11 cellular contexts compared by ENCODE assay signal in the genomic region with DNA sequence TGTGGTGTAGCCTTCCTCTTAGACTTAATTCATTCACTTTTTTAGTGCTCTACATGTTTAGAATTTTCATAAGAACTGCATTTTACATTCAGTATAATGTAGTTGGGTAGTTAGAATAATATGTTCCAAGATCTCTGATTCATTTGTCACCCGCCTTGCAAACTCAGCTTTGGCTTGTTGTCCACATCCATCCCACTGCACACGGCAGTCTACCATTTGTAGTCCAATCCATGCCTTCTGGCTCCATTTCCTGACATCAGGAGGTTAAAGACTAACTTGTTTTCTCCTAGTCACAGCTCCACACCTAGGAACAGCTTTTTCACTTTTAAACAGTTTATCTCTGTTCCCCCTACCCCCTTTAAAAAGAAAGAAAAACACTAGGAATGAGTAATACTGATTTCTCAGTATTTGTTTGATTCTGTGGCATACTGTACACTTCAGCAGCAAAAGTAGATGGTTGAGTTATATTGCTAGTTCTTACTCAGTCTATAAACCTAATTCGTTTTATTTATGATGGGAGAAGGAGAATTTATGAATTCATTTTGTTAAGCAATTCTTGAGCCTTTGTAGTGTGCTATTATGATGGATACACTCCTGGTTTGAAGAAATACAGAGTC.
DNase-seq lines count a peak whose midpoint lies in the region; ATAC-seq, FAIRE-seq and TF ChIP-seq lines count a peak whose summit lies in the region.
"Had no signal": no experiment of that assay in that cellular context is flagged by ENCODE, and none has a peak within 500 bp of the region (broad histone marks: within the 10 kb centered on the region; RNA-seq: fewer than 3 reads in every experiment).

No MANE protein-coding gene starts in this region.

- peak overlapping the region; percentile 85 for H3K27ac Mint-ChIP-seq in activated naive CD4-positive, alpha-beta T cell treated with anti-CD3 and anti-CD28 coated beads, Interleukin-2, amount 50 U/mL, for 24 hours

- H3K4me3 ChIP-seq in GM12878, result no peak overlapping the region
- no peak overlapping the region for H3K4me3 ChIP-seq in vagina
- no peak overlapping the region for H3K4me3 ChIP-seq in pancreas
- H3K4me3 ChIP-seq: colonic mucosa, hepatocyte had no signal

- H3K4me1 Mint-ChIP-seq in activated naive CD4-positive, alpha-beta T cell treated with anti-CD3 and anti-CD28 coated beads, Interleukin-2, amount 50 U/mL, for 24 hours, result peaks cover 75% of the 10 kb centered on the region

- H3K9me3 Mint-ChIP-seq in activated naive CD4-positive, alpha-beta T cell treated with anti-CD3 and anti-CD28 coated beads, Interleukin-2, amount 50 U/mL, for 24 hours, result no peaks in the 10 kb centered on the region

- no peaks in the 10 kb centered on the region for H4K20me1 ChIP-seq in GM12878 (ENCODE audit: control insufficient read depth, insufficient read depth)

- RAD21 ChIA-PET in GM12878 (lab: Charles Lee; ENCODE audit: unreplicated experiment), result interaction anchor here (1.0 kb wide), 1 partner anchor 11 kb away, joined by 3 read pairs; no protein-coding TSS in a partner anchor

- CTCF ChIA-PET in GM12878 (lab: Yijun Ruan, JAX), result interaction anchor here (1.1 kb wide), 1 partner anchor 15 kb away, joined by 3 read pairs; no protein-coding TSS in a partner anchor

- TF ChIP-seq POLR2A in GM12878 (IDR thresholded peaks at IDR 0.05; ENCODE audit: low read depth, low read length) (no peak), vagina (IDR thresholded peaks at IDR 0.05) (no peak)

- 0 out of 2 replicates have a peak overlapping the region, but pooled peaks have one; percentile 4 for H3K27ac ChIP-seq in GM12878 (ENCODE audit: control insufficient read depth, insufficient read depth)
- peak overlapping the region; percentile 1 for H3K27ac ChIP-seq in vagina
- no peak overlapping the region for H3K27ac ChIP-seq in pancreas
- H3K27ac ChIP-seq: colonic mucosa, hepatocyte had no signal

- peaks cover 17% of the 10 kb centered on the region for H3K4me1 ChIP-seq in GM12878 (ENCODE audit: control insufficient read depth, insufficient read depth, low read length)
- H3K4me1 ChIP-seq in vagina, result peaks cover 43% of the 10 kb centered on the region
- peaks cover 7 to 24% (median 22%) of the 10 kb centered on the region in 3 donors for H3K4me1 ChIP-seq in pancreas
- H3K4me1 ChIP-seq: colonic mucosa had no signal

- FAIRE-seq in GM12878 (lab: Jason Lieb, UNC) (no peak), pancreas (lab: Jason Lieb, UNC) (no peak)

- no peak for TF ChIP-seq EP300 in GM12878 (IDR thresholded peaks at IDR 0.05; ENCODE audit: borderline replicate concordance in 1 of 2, control insufficient read depth in 1 of 2, low read depth in 2 of 2, low read length in 2 of 2)

- SMC1A ChIA-PET in GM12878 (lab: Charles Lee; ENCODE audit: uncharacterized antibody, unreplicated experiment), result interaction anchor here (1.1 to 2.3 kb wide), 3 partner anchors 23 to 65 kb away, joined by 3 to 6 read pairs (median 4); no protein-coding TSS in a partner anchor

- H3K4me3 Mint-ChIP-seq in activated naive CD4-positive, alpha-beta T cell treated with anti-CD3 and anti-CD28 coated beads, Interleukin-2, amount 50 U/mL, for 24 hours, result no peak overlapping the region

- 53% methylated on average over 3 of the region's 3 CpGs for WGBS in GM12878 (ENCODE audit: insufficient coverage, insufficient replicate concordance, low lambda C conversion rate, missing lambda C conversion rate)
- WGBS in pancreas, 2 donors, result 92 to 98% methylated on average over 3 of the region's 3 CpGs

- POLR2A ChIA-PET in GM12878 (lab: Charles Lee), result interaction anchor here (1.1 kb wide), 1 partner anchor 102 kb away, joined by 3 read pairs; no protein-coding TSS in a partner anchor

- no TSS peak for BruUV-seq in GM12878 (replicated peaks; lab: Mats Ljungman, UMichigan)

- H2AFZ ChIP-seq in GM12878 (ENCODE audit: control insufficient read depth, low read depth, low read length), result no peak overlapping the region
- H2AFZ ChIP-seq: hepatocyte had no signal

- peaks cover 2% of the 10 kb centered on the region for H3K36me3 Mint-ChIP-seq in activated naive CD4-positive, alpha-beta T cell treated with anti-CD3 and anti-CD28 coated beads, Interleukin-2, amount 50 U/mL, for 24 hours

- H3K36me3 ChIP-seq in GM12878 (ENCODE audit: control insufficient read depth in 2 of 2, insufficient read depth in 2 of 2, low read length in 1 of 2) (peaks cover 0 to 8% of the 10 kb centered on the region in 2 experiments; a peak in 3 of 4 replicates), vagina (no peaks in the 10 kb centered on the region), pancreas (no peaks in the 10 kb centered on the region)
- H3K36me3 ChIP-seq: colonic mucosa had no signal

- 0 out of 2 replicates have a peak overlapping the region, but pooled peaks have one; percentile 11 for H3K4me2 ChIP-seq in GM12878 (ENCODE audit: control insufficient read depth, insufficient read depth)
- H3K4me2 ChIP-seq: hepatocyte had no signal

- peaks cover 81% of the 10 kb centered on the region for H3K79me2 ChIP-seq in GM12878 (ENCODE audit: control insufficient read depth, insufficient read depth, low read length)

- H3K27me3 ChIP-seq in GM12878 (replicated peaks in 1 of 2; ENCODE audit: control insufficient read depth in 2 of 2, insufficient read depth in 2 of 2, low read length in 1 of 2) (no peaks in the 10 kb centered on the region), vagina (no peaks in the 10 kb centered on the region), pancreas (no peaks in the 10 kb centered on the region)
- H3K27me3 ChIP-seq: colonic mucosa, hepatocyte had no signal

- no peak overlapping the region for H3K9ac ChIP-seq in GM12878 (ENCODE audit: control insufficient read depth, insufficient read depth, low read length)

- no peak for TF ChIP-seq RAD21 in GM12878 (IDR thresholded peaks at IDR 0.05; ENCODE audit: insufficient read depth, low read depth, low read length)

- no peaks in the 10 kb centered on the region; the same call in 2 of the 3 replicates for H3K9me3 ChIP-seq in GM12878 (replicated peaks; ENCODE audit: control insufficient read depth, insufficient read depth, low read length)
- no peaks in the 10 kb centered on the region for H3K9me3 ChIP-seq in vagina
- H3K9me3 ChIP-seq in pancreas, result no peaks in the 10 kb centered on the region
- H3K9me3 ChIP-seq: colonic mucosa had no signal

- DNase-seq in activated naive CD4-positive, alpha-beta T cell treated with Interleukin-2 at 50 U/mL for 16 hours, result no peak
- no peak for DNase-seq in GM12878 (ENCODE audit: low read depth, low spot score)
- no peak for DNase-seq in vagina (ENCODE audit: extremely low spot score in 2 of 2)
- DNase-seq in pancreas, result no peak
- DNase-seq in AG20443 (ENCODE audit: low spot score), result no peak
- DNase-seq in cerebellar nuclear complex (lab: John Stamatoyannopoulos, UW), result no peak
- DNase-seq: colonic mucosa, NCI-H526 treated with DMSO at 0.1 percent for 48 hours had no signal

- H3K27me3 Mint-ChIP-seq in activated naive CD4-positive, alpha-beta T cell treated with anti-CD3 and anti-CD28 coated beads, Interleukin-2, amount 50 U/mL, for 24 hours, result no peaks in the 10 kb centered on the region

- in situ Hi-C loops in GM12878 (cut with MboI), result no loop called here

- intact Hi-C loops in GM12878 (cut with micrococcal nuclease; ENCODE audit: unreplicated experiment), result no loop called here
- intact Hi-C loops in vagina (cut with DNase I), result no loop called here
- intact Hi-C loops in pancreas (cut with DNase I), result no loop called here

- peak; percentile 49 for ATAC-seq in HG03095 (IDR thresholded peaks at IDR 0.05; ENCODE audit: unreplicated experiment)
- ATAC-seq in GM12878, result peak; percentile 84
- no peak for ATAC-seq in pancreas

- TF ChIP-seq CTCF in GM12878 (IDR thresholded peaks at IDR 0.05 in 2 of 3, conservative IDR thresholded peaks at IDR 0.05 in 1 of 3; ENCODE audit: control insufficient read depth in 2 of 3, extremely low read depth in 1 of 3, insufficient read depth in 1 of 3, low read depth in 3 of 3, low read length in 3 of 3) (no peak), vagina (IDR thresholded peaks at IDR 0.05) (no peak), pancreas (IDR thresholded peaks at IDR 0.05) (no peak)

TF ChIP-seq in GM12878, 131 proteins besides CTCF, POLR2A, EP300 and RAD21 (continues in another document):
- peak; percentile 31 for TF ChIP-seq RUNX3 (IDR thresholded peaks at IDR 0.05; ENCODE audit: low read length)
- TF ChIP-seq SMAD1 (IDR thresholded peaks at IDR 0.05; ENCODE audit: low read depth, partially characterized antibody), result no peak
- no peak for TF ChIP-seq ZNF24 (IDR thresholded peaks at IDR 0.05)
- TF ChIP-seq MEF2A (IDR thresholded peaks at IDR 0.05; ENCODE audit: insufficient read depth, low read depth, low read length), result no peak
- TF ChIP-seq SREBF2 (IDR thresholded peaks at IDR 0.05; ENCODE audit: low read length), result no peak
- TF ChIP-seq HDGF (IDR thresholded peaks at IDR 0.05), result no peak
- TF ChIP-seq TARDBP (IDR thresholded peaks at IDR 0.05; ENCODE audit: borderline replicate concordance), result no peak
- no peak for TF ChIP-seq TAF1 (IDR thresholded peaks at IDR 0.05; ENCODE audit: borderline replicate concordance, low read depth, low read length)
- TF ChIP-seq POU2F2 (IDR thresholded peaks at IDR 0.05; ENCODE audit: borderline replicate concordance, low read depth, low read length), result no peak
- TF ChIP-seq JUNB (IDR thresholded peaks at IDR 0.05), result peak; percentile 84
- TF ChIP-seq STAT3 (IDR thresholded peaks at IDR 0.05; ENCODE audit: low read depth, low read length), result no peak
- 0 out of 2 replicates have a peak, but pooled peaks have one; percentile 26 for TF ChIP-seq IRF4 (IDR thresholded peaks at IDR 0.05; ENCODE audit: low read depth, low read length)
- TF ChIP-seq, protein P1, sequence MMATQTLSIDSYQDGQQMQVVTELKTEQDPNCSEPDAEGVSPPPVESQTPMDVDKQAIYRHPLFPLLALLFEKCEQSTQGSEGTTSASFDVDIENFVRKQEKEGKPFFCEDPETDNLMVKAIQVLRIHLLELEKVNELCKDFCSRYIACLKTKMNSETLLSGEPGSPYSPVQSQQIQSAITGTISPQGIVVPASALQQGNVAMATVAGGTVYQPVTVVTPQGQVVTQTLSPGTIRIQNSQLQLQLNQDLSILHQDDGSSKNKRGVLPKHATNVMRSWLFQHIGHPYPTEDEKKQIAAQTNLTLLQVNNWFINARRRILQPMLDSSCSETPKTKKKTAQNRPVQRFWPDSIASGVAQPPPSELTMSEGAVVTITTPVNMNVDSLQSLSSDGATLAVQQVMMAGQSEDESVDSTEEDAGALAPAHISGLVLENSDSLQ (IDR thresholded peaks at IDR 0.05), result no peak
- TF ChIP-seq, protein P2, sequence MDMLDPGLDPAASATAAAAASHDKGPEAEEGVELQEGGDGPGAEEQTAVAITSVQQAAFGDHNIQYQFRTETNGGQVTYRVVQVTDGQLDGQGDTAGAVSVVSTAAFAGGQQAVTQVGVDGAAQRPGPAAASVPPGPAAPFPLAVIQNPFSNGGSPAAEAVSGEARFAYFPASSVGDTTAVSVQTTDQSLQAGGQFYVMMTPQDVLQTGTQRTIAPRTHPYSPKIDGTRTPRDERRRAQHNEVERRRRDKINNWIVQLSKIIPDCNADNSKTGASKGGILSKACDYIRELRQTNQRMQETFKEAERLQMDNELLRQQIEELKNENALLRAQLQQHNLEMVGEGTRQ (IDR thresholded peaks at IDR 0.05; ENCODE audit: borderline replicate concordance, low read depth, low read length), result no peak

Comparison
In these comparisons a context has a peak if more than half of its experiments do, and no peak if none do; other contexts are left out.
1. ATAC-seq: peak in HG03095 (single experiment) and GM12878 (single experiment); none in pancreas (0 of 4).
2. H3K27ac ChIP-seq: peak in GM12878 (single experiment) and vagina (single experiment); none in pancreas (0 of 4).